In genomic region chr3:4261411-4261810, GRCh38 we compare ENCODE assay signal across 24 cellular contexts.
"Had no signal": no experiment of that assay in that cellular context is flagged by ENCODE, and none has a peak within 500 bp of the region (broad histone marks: within the 10 kb centered on the region; RNA-seq: fewer than 3 reads in every experiment).

No MANE protein-coding gene starts in this region.

- H3K27ac ChIP-seq: ascending aorta, body of pancreas, PC-9 had no signal

- DNase-seq: activated CD4-positive, alpha-beta T cell treated with anti-CD3 and anti-CD28 coated beads for 4 hours; activated CD8-positive, alpha-beta memory T cell treated with anti-CD3 and anti-CD28 coated beads, Interleukin-2, amount 50 U/mL, for 48 hours; activated CD8-positive, alpha-beta T cell treated with anti-CD3 and anti-CD28 coated beads, Interleukin-2, amount 10 ng/mL, durations not matched to agents 7 days and 5 days; activated effector memory CD4-positive, alpha-beta T cell treated with anti-CD3 and anti-CD28 coated beads, Interleukin-2, amount 50 U/mL, for 16 hours; activated naive CD4-positive, alpha-beta T cell treated with Interleukin-2 at 50 U/mL for 16 hours; activated naive CD8-positive, alpha-beta T cell treated with anti-CD3 and anti-CD28 coated beads, Interleukin-2, amount 50 U/mL, for 24 hours; activated T-cell treated with anti-CD3 and anti-CD28 coated beads, Interleukin-2, amount 50 U/mL, for 1 hour; amniotic stem cell; body of pancreas; central memory CD4-positive, alpha-beta T cell; KG1; NCI-H1048; NCI-H146; NCI-H187 treated with DMSO at 0.1 percent for 48 hours; NCI-H510A treated with DMSO at 0.1 percent for 48 hours; NCI-H748 treated with DMSO at 0.1 percent for 48 hours; PC-9; SIG-M5; SK-N-SH; T-helper 1 cell had no signal

- H3K36me3 ChIP-seq: ascending aorta had no signal

- H3K4me1 ChIP-seq: ascending aorta, body of pancreas had no signal

- ATAC-seq: activated CD4-positive, CD25-positive, alpha-beta regulatory T cell treated with anti-CD3 and anti-CD28 coated beads, Interleukin-2, amount 50 U/mL, for 24 hours; activated CD8-positive, alpha-beta T cell treated with anti-CD3 and anti-CD28 coated beads, Interleukin-2, amount 10 ng/mL, durations not matched to agents 7 days and 5 days; activated naive CD4-positive, alpha-beta T cell treated with anti-CD3 and anti-CD28 coated beads, Interleukin-2, amount 50 U/mL, for 72 hours; activated naive CD8-positive, alpha-beta T cell treated with anti-CD3 and anti-CD28 coated beads, Interleukin-2, amount 50 U/mL, for 24 hours; body of pancreas had no signal

- H3K27me3 ChIP-seq: ascending aorta, body of pancreas had no signal

- H3K9me3 ChIP-seq: ascending aorta, body of pancreas, SK-N-SH had no signal

- H3K4me3 ChIP-seq: ascending aorta, body of pancreas, PC-9 had no signal

- FAIRE-seq: bronchial epithelial cell had no signal
